11 cellular contexts compared by ENCODE assay signal in genomic region chr14:103698380-103699260, GRCh38. TPM values are rescaled to one million over a fixed set of nuclear protein-coding genes. Genes with fewer than 3 reads are reported as not detected.
DNase-seq lines count a peak whose midpoint lies in the region; ATAC-seq, FAIRE-seq and TF ChIP-seq lines count a peak whose summit lies in the region.
"Had no signal": no experiment of that assay in that cellular context is flagged by ENCODE, and none has a peak within 500 bp of the region (broad histone marks: within the 10 kb centered on the region; RNA-seq: fewer than 3 reads in every experiment).

No MANE protein-coding gene starts in this region.

- no peak overlapping the region for H3K4me3 Mint-ChIP-seq in endodermal cell
- H3K4me3 Mint-ChIP-seq: brain had no signal

- H3K27ac ChIP-seq in endodermal cell (ENCODE audit: low read depth, low read length): peak overlapping the region; percentile 47

- ATAC-seq in HG03378 (IDR thresholded peaks at IDR 0.05; ENCODE audit: unreplicated experiment) (no peak), HG03108 (IDR thresholded peaks at IDR 0.05; ENCODE audit: unreplicated experiment) (no peak)

- no peaks in the 10 kb centered on the region for H3K27me3 ChIP-seq in endodermal cell (ENCODE audit: control insufficient read depth, insufficient read depth, low read length, poor library complexity, severe bottlenecking)

- FAIRE-seq in urothelium cell line (lab: Jason Lieb, UNC): no peak

- no peaks in the 10 kb centered on the region for H3K4me1 ChIP-seq in endodermal cell (ENCODE audit: control insufficient read depth, insufficient read depth, low read length)

- no peak overlapping the region for H3K4me3 ChIP-seq in endodermal cell (ENCODE audit: low read length)

- H3K27me3 Mint-ChIP-seq in endodermal cell (ENCODE audit: insufficient read depth): no peaks in the 10 kb centered on the region

- H3K36me3 Mint-ChIP-seq in endodermal cell (ENCODE audit: low read depth): peaks cover 39% of the 10 kb centered on the region

- H3K4me1 Mint-ChIP-seq in endodermal cell: peaks cover 2% of the 10 kb centered on the region

- no peaks in the 10 kb centered on the region for H3K9me3 Mint-ChIP-seq in endodermal cell
- H3K9me3 Mint-ChIP-seq: brain had no signal

- DNase-seq in DMS53 (lab: John Stamatoyannopoulos, UW) (peak; percentile 90), NCI-H2196 (lab: John Stamatoyannopoulos, UW; ENCODE audit: unreplicated experiment) (peak; percentile 54), endodermal cell (no peak), posterior vena cava (ENCODE audit: low spot score) (peak; percentile 70), urothelium cell line (ENCODE audit: low spot score) (no peak)
- no peak for DNase-seq in NK-92 treated with Interleukin-12 subunit alpha and Interleukin-12 subunit beta, amount 100 ng/mL, for 24 hours (lab: John Stamatoyannopoulos, UW)
- DNase-seq: DMS79 treated with DMSO at 0.1 percent for 48 hours, IMR-90 had no signal

- peaks cover 75% of the 10 kb centered on the region for H3K36me3 ChIP-seq in endodermal cell (ENCODE audit: control insufficient read depth, insufficient read depth, low read length)

- H3K9ac ChIP-seq in endodermal cell (ENCODE audit: extremely low read depth, low read length, poor library complexity, severe bottlenecking): no peak overlapping the region

- H3K9me3 ChIP-seq in endodermal cell (ENCODE audit: control insufficient read depth, low read length): no peaks in the 10 kb centered on the region

- H3K27ac Mint-ChIP-seq in endodermal cell: no peak overlapping the region

- 95 to 97% methylated on average over 27 to 33 of the region's 33 CpGs for WGBS in endodermal cell (ENCODE audit: insufficient coverage in 1 of 2, insufficient read length in 1 of 2), 2 experiments

- no peak for TF ChIP-seq CTCF in endodermal cell (conservative IDR thresholded peaks at IDR 0.05)

- intact Hi-C loops in posterior vena cava (cut with DNase I): no loop called here

RNA-seq across cellular contexts. Expression of gene XRCC3, which starts 16.6 kb away (rescaled TPM):
- total RNA-seq in endodermal cell: 10 to 100 TPM; 39.2 to 42.6 TPM
- 22.5 TPM for polyA plus RNA-seq in endodermal cell (2013, experiment 1 of 2)
- polyA plus RNA-seq in endodermal cell (2013, experiment 2 of 2): 24.3 TPM
- 1 to 10 TPM; 4.0 to 4.9 TPM for total RNA-seq in posterior vena cava

RNA-seq across cellular contexts. Expression of gene ZFYVE21, which starts 17.0 kb away (rescaled TPM):
- total RNA-seq in endodermal cell (10 to 100 TPM; 42.5 to 55.6 TPM), posterior vena cava (10 to 100 TPM; 57.2 to 59.5 TPM)
- 42.1 TPM for polyA plus RNA-seq in endodermal cell (2013, experiment 1 of 2)
- 40.3 TPM for polyA plus RNA-seq in endodermal cell (2013, experiment 2 of 2)

Comparison
In these comparisons a context has a peak if more than half of its experiments do, and no peak if none do; other contexts are left out.
1. DNase-seq: peak in DMS53 (single experiment), NCI-H2196 (single experiment) and posterior vena cava (single experiment); none in endodermal cell (single experiment), urothelium cell line (single experiment) and NK-92 treated with Interleukin-12 subunit alpha and Interleukin-12 subunit beta, amount 100 ng/mL, for 24 hours (single experiment).
2. RNA of gene XRCC3, which starts 16.6 kb away (total RNA-seq): 39.2 to 42.6 TPM in endodermal cell; 4.0 to 4.9 TPM in posterior vena cava; every median in the first group is over 4 times any median in the second.